ENCODE assay signal across 9 cellular contexts in the genomic region with DNA sequence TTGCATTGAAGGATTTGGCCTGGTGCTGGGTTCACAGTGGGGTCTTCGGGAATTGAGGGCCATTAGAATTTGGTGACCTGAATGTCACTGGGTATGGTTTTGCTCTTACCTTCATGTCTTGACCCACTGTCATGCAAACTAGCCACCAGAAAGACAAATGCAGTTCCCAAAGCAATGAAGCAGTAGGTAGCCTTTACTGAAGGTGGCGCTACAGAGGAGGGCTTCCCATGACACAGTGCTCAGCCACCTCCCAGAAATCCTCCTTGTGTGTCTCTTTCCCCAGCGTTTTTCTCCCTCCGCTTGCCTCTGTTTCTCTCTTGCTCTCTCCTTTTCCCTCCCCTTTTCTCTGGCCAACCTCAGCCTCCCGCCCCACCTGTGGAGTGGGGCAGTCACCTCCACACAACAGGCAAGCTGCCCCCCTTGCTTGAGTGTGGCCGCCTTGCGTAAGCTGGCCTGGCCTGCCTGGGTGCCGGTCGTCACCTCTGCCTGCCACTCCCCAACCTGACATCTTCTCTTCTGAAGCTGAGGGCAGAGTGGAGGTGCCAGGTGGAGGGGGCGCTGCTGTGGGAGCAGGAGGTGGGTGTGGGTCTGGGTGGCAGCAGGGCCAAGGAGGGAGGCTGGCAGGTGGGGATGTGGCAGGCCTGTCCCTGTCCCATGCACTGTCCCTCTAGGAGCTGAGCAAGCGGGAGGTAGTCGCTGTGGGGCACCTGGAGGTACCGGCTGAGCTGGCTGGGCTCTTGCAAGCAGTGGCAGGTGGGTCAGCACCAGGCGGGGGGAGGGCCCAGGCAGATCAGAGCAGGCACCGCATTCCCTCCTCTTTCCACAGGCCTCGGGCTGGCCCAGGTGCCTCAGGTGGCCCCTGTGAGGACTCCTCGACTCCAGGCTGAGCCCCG. TPM values are rescaled to one million over a fixed set of nuclear protein-coding genes. Genes with fewer than 3 reads are reported as not detected.
DNase-seq lines count a peak whose midpoint lies in the region; ATAC-seq and TF ChIP-seq lines count a peak whose summit lies in the region.
"Had no signal": no experiment of that assay in that cellular context is flagged by ENCODE, and none has a peak within 500 bp of the region (broad histone marks: within the 10 kb centered on the region; RNA-seq: fewer than 3 reads in every experiment).

No MANE protein-coding gene starts in this region.

- no peaks in the 10 kb centered on the region for H4K20me1 ChIP-seq in GM23338 (replicated peaks; ENCODE audit: insufficient read depth)

- H3K27ac Mint-ChIP-seq in GM23338 = peak overlapping the region; percentile 66; the same call in 1 of the 2 replicates
- no peak overlapping the region for H3K27ac Mint-ChIP-seq in activated T-cell treated with anti-CD3 and anti-CD28 coated beads, Interleukin-2, amount 50 U/mL, for 24 hours

- H3K79me2 ChIP-seq in GM23338 (replicated peaks; ENCODE audit: insufficient read depth) = no peaks in the 10 kb centered on the region

- no peaks in the 10 kb centered on the region for H3K9me3 ChIP-seq in heart right ventricle

- peak; percentile 46 for DNase-seq in CD1c-positive myeloid dendritic cell (ENCODE audit: extremely low spot score)
- DNase-seq in GM23338 (ENCODE audit: low spot score) = peak; percentile 90
- DNase-seq in iris pigment epithelial cell (ENCODE audit: low read depth) = peak; percentile 23
- DNase-seq in heart right ventricle = no peak
- DNase-seq in activated T-cell treated with anti-CD3 and anti-CD28 coated beads, Interleukin-2, amount 50 U/mL, for 24 hours = no peak
- DNase-seq: activated CD8-positive, alpha-beta memory T cell treated with anti-CD3 and anti-CD28 coated beads for 24 hours had no signal

- H3K4me2 ChIP-seq in GM23338 = no peak overlapping the region; the same call in 1 of the 2 replicates

- H3K27ac ChIP-seq in GM23338 (ENCODE audit: low read depth) (no peak overlapping the region), heart right ventricle (no peak overlapping the region)

- H3K9me3 Mint-ChIP-seq in GM23338 = no peaks in the 10 kb centered on the region
- no peaks in the 10 kb centered on the region for H3K9me3 Mint-ChIP-seq in activated T-cell treated with anti-CD3 and anti-CD28 coated beads, Interleukin-2, amount 50 U/mL, for 24 hours

- no peaks in the 10 kb centered on the region for H3K36me3 Mint-ChIP-seq in GM23338 (ENCODE audit: low read depth)
- no peaks in the 10 kb centered on the region for H3K36me3 Mint-ChIP-seq in activated T-cell treated with anti-CD3 and anti-CD28 coated beads, Interleukin-2, amount 50 U/mL, for 24 hours (ENCODE audit: low read depth)

- H3K9me2 ChIP-seq in GM23338 (ENCODE audit: insufficient read depth) = no peaks in the 10 kb centered on the region

- intact Hi-C loops in heart right ventricle (cut with DNase I) = loop anchor here in 8 of 10 donors (5.0 to 10.0 kb wide), 6 partner anchors 39 to 74 kb away; a partner anchor contains a TSS

- TF ChIP-seq CTCF in GM23338 (conservative IDR thresholded peaks at IDR 0.05; ENCODE audit: low read depth in 2 of 2) = peak; percentile 71 to 88
- TF ChIP-seq CTCF in heart right ventricle (IDR thresholded peaks at IDR 0.05) = peak in 1 of 9 donors; percentile 24

- H3K4me1 ChIP-seq in GM23338 (ENCODE audit: insufficient read depth) = no peaks in the 10 kb centered on the region
- H3K4me1 ChIP-seq in heart right ventricle = peaks cover 0 to 6% (median 0%) of the 10 kb centered on the region in 9 donors

- H2AFZ ChIP-seq in GM23338 = peak overlapping the region; percentile 95

- H3K36me3 ChIP-seq in GM23338 (ENCODE audit: insufficient read depth) (no peaks in the 10 kb centered on the region), heart right ventricle (no peaks in the 10 kb centered on the region)

- H3K4me3 ChIP-seq in GM23338 (no peak overlapping the region), heart right ventricle (no peak overlapping the region)

- peak; percentile 75 for ATAC-seq in GM23338
- ATAC-seq in SK-N-SH treated with all-trans-retinoic acid at 6 μM for 48 hours = peak; percentile 30; the same call in 2 of the 3 replicates
- no peak for ATAC-seq in GM21447 (IDR thresholded peaks at IDR 0.05; ENCODE audit: unreplicated experiment)
- ATAC-seq in heart right ventricle = no peak
- ATAC-seq in HG02571 (IDR thresholded peaks at IDR 0.05; ENCODE audit: unreplicated experiment) = no peak

- no peak overlapping the region; the same call in 2 of the 3 replicates for H3K4me3 Mint-ChIP-seq in GM23338
- H3K4me3 Mint-ChIP-seq in activated T-cell treated with anti-CD3 and anti-CD28 coated beads, Interleukin-2, amount 50 U/mL, for 24 hours = no peak overlapping the region

- 75 to 80% methylated on average over 18 of the region's 18 CpGs for WGBS in heart right ventricle, 2 donors

- H3K4me1 Mint-ChIP-seq in GM23338 = peaks cover 12% of the 10 kb centered on the region
- peaks cover 6% of the 10 kb centered on the region for H3K4me1 Mint-ChIP-seq in activated T-cell treated with anti-CD3 and anti-CD28 coated beads, Interleukin-2, amount 50 U/mL, for 24 hours (ENCODE audit: low read depth)

- H3K27me3 ChIP-seq in GM23338 (ENCODE audit: insufficient read depth) = no peaks in the 10 kb centered on the region
- no peaks in the 10 kb centered on the region for H3K27me3 ChIP-seq in heart right ventricle

- no peaks in the 10 kb centered on the region for H3F3A ChIP-seq in GM23338 (replicated peaks; ENCODE audit: low read depth)

- H3K27me3 Mint-ChIP-seq in GM23338 (ENCODE audit: insufficient read depth, low read depth, poor library complexity) = peaks cover 16% of the 10 kb centered on the region
- H3K27me3 Mint-ChIP-seq in activated T-cell treated with anti-CD3 and anti-CD28 coated beads, Interleukin-2, amount 50 U/mL, for 24 hours = no peaks in the 10 kb centered on the region

TF ChIP-seq in GM23338, 12 proteins besides CTCF, POLR2A, EP300 and RAD21 (continues in another document):
- TF ChIP-seq NANOG (IDR thresholded peaks at IDR 0.05; ENCODE audit: borderline replicate concordance) = no peak

TF ChIP-seq in SK-N-SH treated with all-trans-retinoic acid at 6 μM for 48 hours, 23 proteins besides CTCF, POLR2A, EP300 and RAD21:
- TF ChIP-seq, protein P1, sequence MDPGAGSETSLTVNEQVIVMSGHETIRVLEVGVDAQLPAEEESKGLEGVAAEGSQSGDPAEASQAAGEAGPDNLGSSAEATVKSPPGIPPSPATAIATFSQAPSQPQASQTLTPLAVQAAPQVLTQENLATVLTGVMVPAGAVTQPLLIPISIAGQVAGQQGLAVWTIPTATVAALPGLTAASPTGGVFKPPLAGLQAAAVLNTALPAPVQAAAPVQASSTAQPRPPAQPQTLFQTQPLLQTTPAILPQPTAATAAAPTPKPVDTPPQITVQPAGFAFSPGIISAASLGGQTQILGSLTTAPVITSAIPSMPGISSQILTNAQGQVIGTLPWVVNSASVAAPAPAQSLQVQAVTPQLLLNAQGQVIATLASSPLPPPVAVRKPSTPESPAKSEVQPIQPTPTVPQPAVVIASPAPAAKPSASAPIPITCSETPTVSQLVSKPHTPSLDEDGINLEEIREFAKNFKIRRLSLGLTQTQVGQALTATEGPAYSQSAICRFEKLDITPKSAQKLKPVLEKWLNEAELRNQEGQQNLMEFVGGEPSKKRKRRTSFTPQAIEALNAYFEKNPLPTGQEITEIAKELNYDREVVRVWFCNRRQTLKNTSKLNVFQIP (CRISPR knock-in tag; IDR thresholded peaks at IDR 0.05; ENCODE audit: borderline replicate concordance, low read depth) = no peak
- TF ChIP-seq TOX (CRISPR knock-in tag; IDR thresholded peaks at IDR 0.05; ENCODE audit: borderline replicate concordance) (no peak), SNAI2 (CRISPR knock-in tag; IDR thresholded peaks at IDR 0.05) (no peak), CSDC2 (CRISPR knock-in tag; IDR thresholded peaks at IDR 0.05) (no peak), ZC3H10 (CRISPR knock-in tag; IDR thresholded peaks at IDR 0.05) (no peak), ZFP30 (CRISPR knock-in tag; IDR thresholded peaks at IDR 0.05) (no peak), ZNF8 (CRISPR knock-in tag; IDR thresholded peaks at IDR 0.05) (no peak), BACH2 (CRISPR knock-in tag; IDR thresholded peaks at IDR 0.05; ENCODE audit: borderline replicate concordance) (no peak)

RNA-seq across cellular contexts. Expression of a gene that starts 34.7 kb away (rescaled TPM):
- 1.0 and 1.3 TPM in 2 replicates for total RNA-seq in GM23338 (2014; rRNA removed; shearing (Covaris generic))
- polyA plus RNA-seq in GM23338 (2016; fragmentation: Nextera tagmentation; extraction: Ambion mirVana) (1.1 and 2.2 TPM in 2 replicates), heart right ventricle (1 to 10 TPM in 1 of 2 donors, under 1 TPM in 1; 0.35 to 1.2 TPM)
- under 1 TPM in 7 of 10 donors, not detected in 3; 0.11 to 0.58 (median 0.26) TPM for total RNA-seq in heart right ventricle

RNA-seq across cellular contexts. Expression of a gene that starts 40.3 kb away (rescaled TPM):
- 103 and 117 TPM in 2 replicates for total RNA-seq in GM23338 (2014; rRNA removed; shearing (Covaris generic))
- polyA plus RNA-seq in GM23338 (2016; fragmentation: Nextera tagmentation; extraction: Ambion mirVana) = 32.2 TPM in 2 replicates
- 100 to 1,000 TPM; 163 to 208 (median 194) TPM for total RNA-seq in heart right ventricle
- 10 to 100 TPM; 72.6 to 80.3 TPM for polyA plus RNA-seq in heart right ventricle

RNA-seq across cellular contexts. Expression of a gene that starts 55.5 kb away (rescaled TPM):
- total RNA-seq in GM23338 (2014; rRNA removed; shearing (Covaris generic)) = 47.4 and 48.0 TPM in 2 replicates
- 32.5 and 36.2 TPM in 2 replicates for polyA plus RNA-seq in GM23338 (2016; fragmentation: Nextera tagmentation; extraction: Ambion mirVana)
- total RNA-seq in heart right ventricle = 10 to 100 TPM; 18.1 to 23.3 (median 20.9) TPM
- polyA plus RNA-seq in heart right ventricle = 10 to 100 TPM; 28.4 to 44.3 TPM

Comparison
In these comparisons a context has a peak if more than half of its experiments do, and no peak if none do; other contexts are left out.
1. DNase-seq: peak in CD1c-positive myeloid dendritic cell (single experiment), GM23338 (single experiment) and iris pigment epithelial cell (single experiment); none in heart right ventricle (0 of 2) and activated T-cell treated with anti-CD3 and anti-CD28 coated beads, Interleukin-2, amount 50 U/mL, for 24 hours (single experiment).
2. ATAC-seq: peak in GM23338 (single experiment) and SK-N-SH treated with all-trans-retinoic acid at 6 μM for 48 hours (single experiment); none in GM21447 (single experiment), heart right ventricle (0 of 8) and HG02571 (single experiment).